ENCODE assay signal across 11 cellular contexts in genomic region chr1:119001181-119002018, GRCh38. TPM values are rescaled to one million over a fixed set of nuclear protein-coding genes. Genes with fewer than 3 reads are reported as not detected.
DNase-seq lines count a peak whose midpoint lies in the region; ATAC-seq and TF ChIP-seq lines count a peak whose summit lies in the region.
"Had no signal": no experiment of that assay in that cellular context is flagged by ENCODE, and none has a peak within 500 bp of the region (broad histone marks: within the 10 kb centered on the region; RNA-seq: fewer than 3 reads in every experiment).

No MANE protein-coding gene starts in this region.

- H3K27me3 ChIP-seq in foreskin keratinocyte (peaks cover 98% of the 10 kb centered on the region), Caco-2 (replicated peaks; ENCODE audit: control insufficient read depth, insufficient read depth, low read length) (no peaks in the 10 kb centered on the region)

- H3K4me3 Mint-ChIP-seq in Caco-2 (ENCODE audit: unreplicated experiment): no peak overlapping the region

- H3K9me3 ChIP-seq in Caco-2: no peaks in the 10 kb centered on the region
- H3K9me3 ChIP-seq: colonic mucosa, prostate gland had no signal

- no peak overlapping the region for H3K4me3 ChIP-seq in Caco-2 (ENCODE audit: low read depth, low read length)
- H3K4me3 ChIP-seq: colonic mucosa, prostate gland had no signal

- in situ Hi-C loops in GM13977 (cut with MboI; ENCODE audit: low pct_unique_long_range_greater_than_20kb, low sequenced_read_pairs, unreplicated experiment): loop anchor here (25.0 kb wide), 1 partner anchor 839 kb away; no protein-coding TSS in a partner anchor

- no peaks in the 10 kb centered on the region for H3K4me1 Mint-ChIP-seq in Caco-2 (ENCODE audit: low read depth, unreplicated experiment)

- no peaks in the 10 kb centered on the region for H3K9me3 Mint-ChIP-seq in Caco-2 (ENCODE audit: unreplicated experiment)

- H3K36me3 ChIP-seq in Caco-2 (ENCODE audit: control insufficient read depth, insufficient read depth, low read length): no peaks in the 10 kb centered on the region
- H3K36me3 ChIP-seq: colonic mucosa, prostate gland had no signal

- intact Hi-C loops in Caco-2 (cut with micrococcal nuclease; ENCODE audit: unreplicated experiment): loop anchor here (10.0 kb wide), 1 partner anchor 273 kb away; no protein-coding TSS in a partner anchor

- TF ChIP-seq CTCF in GM13977 (IDR thresholded peaks at IDR 0.05; ENCODE audit: extremely low read depth, insufficient read depth, missing control alignments): peak; percentile 3
- no peak for TF ChIP-seq CTCF in RWPE1 (conservative IDR thresholded peaks at IDR 0.05; ENCODE audit: low read depth)
- no peak for TF ChIP-seq CTCF in foreskin keratinocyte (conservative IDR thresholded peaks at IDR 0.05)
- TF ChIP-seq CTCF in Caco-2 (IDR thresholded peaks at IDR 0.05; ENCODE audit: insufficient read depth in 1 of 2, low read depth in 1 of 2, low read length in 1 of 2, severe bottlenecking in 1 of 2, unreplicated experiment in 1 of 2): no peak

- CTCF ChIA-PET in RWPE1 (lab: Yijun Ruan, JAX) (no interaction called here), Caco-2 (lab: Charles Lee) (interaction anchor here (0.6 kb wide), 1 partner anchor 114 kb away, joined by 3 read pairs; no protein-coding TSS in a partner anchor)

- H3K27ac ChIP-seq in RWPE1 (peak overlapping the region; percentile 58), foreskin keratinocyte (no peak overlapping the region)
- H3K27ac ChIP-seq: colonic mucosa, prostate gland had no signal

- no peaks in the 10 kb centered on the region for H3K27me3 Mint-ChIP-seq in Caco-2 (ENCODE audit: insufficient read depth, unreplicated experiment)

- BruUV-seq in Caco-2 (replicated peaks; lab: Mats Ljungman, UMichigan): no TSS peak

- no peaks in the 10 kb centered on the region for H3K36me3 Mint-ChIP-seq in Caco-2 (ENCODE audit: insufficient read depth, unreplicated experiment)

- ATAC-seq in foreskin keratinocyte: peak; percentile 39

- no peak overlapping the region for H3K27ac Mint-ChIP-seq in Caco-2 (ENCODE audit: unreplicated experiment)

- no peak for DNase-seq in GM13977 (ENCODE audit: low spot score)
- DNase-seq in RWPE1 (ENCODE audit: low spot score): no peak
- no peak for DNase-seq in foreskin keratinocyte
- DNase-seq in renal cortical epithelial cell (ENCODE audit: low read depth): peak; percentile 60
- DNase-seq in stimulated activated CD4-positive, alpha-beta T cell treated with anti-CD3 and anti-CD28 coated beads, Interleukin-1b, Interleukin-23, amount 100 ng/mL, for 48 hours: no peak
- no peak for DNase-seq in Caco-2
- DNase-seq in SHP77 (lab: John Stamatoyannopoulos, UW): no peak
- DNase-seq in germinal center (ENCODE audit: low spot score): no peak
- DNase-seq: colonic mucosa, NCI-H187 treated with DMSO at 0.1 percent for 48 hours had no signal

- POLR2A ChIA-PET in RWPE1 (lab: Yijun Ruan, JAX; ENCODE audit: low non-redundant PET) (no interaction called here), Caco-2 (lab: Charles Lee) (no interaction called here)

- no peaks in the 10 kb centered on the region for H3K4me1 ChIP-seq in foreskin keratinocyte
- H3K4me1 ChIP-seq in Caco-2: no peaks in the 10 kb centered on the region
- H3K4me1 ChIP-seq: prostate gland had no signal

RNA-seq across cellular contexts. Expression of gene TBX15, which starts 13.3 kb away (rescaled TPM):
- total RNA-seq in foreskin keratinocyte: not detected in 2 replicates
- not detected in 2 replicates for polyA plus RNA-seq in foreskin keratinocyte
- total RNA-seq in renal cortical epithelial cell: 0.87 and 0.89 TPM in 2 replicates
- 0.11 TPM in 1 of 2 replicates, not detected in the other for total RNA-seq in Caco-2 (2022)
